ENCODE assay signal across 29 cellular contexts in genomic region chr2:15269043-15269442, GRCh38.
"Had no signal": no experiment of that assay in that cellular context is flagged by ENCODE, and none has a peak within 500 bp of the region (broad histone marks: within the 10 kb centered on the region; RNA-seq: fewer than 3 reads in every experiment).

No MANE protein-coding gene starts in this region.

- ATAC-seq: esophagus mucosa; gastrocnemius medialis; left cardiac atrium; left lung; mucosa of descending colon; natural killer cell treated with Interleukin-12 subunit alpha and Interleukin-12 subunit beta and Interleukin-15 and Interleukin-18, amount 100 ng/mL, for 72 hours; stimulated activated memory B cell treated with anti-CD40 and anti-IgM and Interleukin-4, amounts not matched to agents 10 μg/mL and 1 μg/mL and 100 μg/mL, for 72 hours; stimulated activated naive CD8-positive, alpha-beta T cell treated with anti-CD3 and anti-CD28 coated beads, Interleukin-15, Interleukin-2, amounts not matched to agents 100 U/mL and 50 U/mL, for 24 hours; upper lobe of right lung had no signal

- H3K27ac Mint-ChIP-seq: mesothelial cell of epicardium; natural killer cell treated with Interleukin-12 subunit alpha and Interleukin-12 subunit beta and Interleukin-15 and Interleukin-18, amount 100 ng/mL, for 72 hours; stimulated activated memory B cell treated with anti-CD40 and anti-IgM and Interleukin-4, amounts not matched to agents 10 μg/mL and 1 μg/mL and 100 μg/mL, for 72 hours had no signal

- H3K9me3 ChIP-seq: gastrocnemius medialis, heart right ventricle, left lung, mucosa of descending colon, prostate gland, right atrium auricular region, sigmoid colon, spleen, thoracic aorta, tibial nerve, upper lobe of right lung, uterus had no signal

- H3K36me3 ChIP-seq: prostate gland, thoracic aorta, upper lobe of right lung, uterus had no signal

- H3K4me3 ChIP-seq: dorsolateral prefrontal cortex, gastrocnemius medialis, heart right ventricle, left lung, mucosa of descending colon, prostate gland, right atrium auricular region, sigmoid colon, spleen, thoracic aorta, tibial nerve, upper lobe of right lung, uterus had no signal

- H3K4me3 Mint-ChIP-seq: mesothelial cell of epicardium; naive B cell; natural killer cell treated with Interleukin-12 subunit alpha and Interleukin-12 subunit beta and Interleukin-15 and Interleukin-18, amount 100 ng/mL, for 72 hours; stimulated activated memory B cell treated with anti-CD40 and anti-IgM and Interleukin-4, amounts not matched to agents 10 μg/mL and 1 μg/mL and 100 μg/mL, for 72 hours had no signal

- H3K27me3 Mint-ChIP-seq: naive B cell; natural killer cell treated with Interleukin-12 subunit alpha and Interleukin-12 subunit beta and Interleukin-15 and Interleukin-18, amount 100 ng/mL, for 72 hours; stimulated activated memory B cell treated with anti-CD40 and anti-IgM and Interleukin-4, amounts not matched to agents 10 μg/mL and 1 μg/mL and 100 μg/mL, for 72 hours had no signal

- H3K27me3 ChIP-seq: dorsolateral prefrontal cortex, gastrocnemius medialis, heart right ventricle, left lung, right atrium auricular region, sigmoid colon, spleen, tibial nerve, upper lobe of right lung, uterus had no signal

- H3K4me1 Mint-ChIP-seq: naive B cell; stimulated activated memory B cell treated with anti-CD40 and anti-IgM and Interleukin-4, amounts not matched to agents 10 μg/mL and 1 μg/mL and 100 μg/mL, for 72 hours had no signal

- H3K4me1 ChIP-seq: gastrocnemius medialis, heart right ventricle, left lung, prostate gland, right atrium auricular region, spleen, upper lobe of right lung, uterus had no signal

- H3K27ac ChIP-seq: dorsolateral prefrontal cortex, epithelial cell of prostate, gastrocnemius medialis, heart right ventricle, left lung, prostate gland, right atrium auricular region, sigmoid colon, spleen, thoracic aorta, tibial nerve, upper lobe of right lung, uterus had no signal

- H3K9me3 Mint-ChIP-seq: mesothelial cell of epicardium; naive B cell; natural killer cell treated with Interleukin-12 subunit alpha and Interleukin-12 subunit beta and Interleukin-15 and Interleukin-18, amount 100 ng/mL, for 72 hours; stimulated activated memory B cell treated with anti-CD40 and anti-IgM and Interleukin-4, amounts not matched to agents 10 μg/mL and 1 μg/mL and 100 μg/mL, for 72 hours had no signal

- DNase-seq: dorsolateral prefrontal cortex; effector CD4-positive, alpha-beta T cell; foreskin fibroblast; gastrocnemius medialis; glutamatergic neuron; heart right ventricle; hippocampal formation; left cardiac atrium; left lung; mesenchymal stem cell; mucosa of descending colon; naive B cell; nucleus accumbens; sigmoid colon; spleen; stimulated activated CD4-positive, alpha-beta T cell treated with anti-CD3 and anti-CD28 coated beads, Interleukin-4, amount 100 ng/mL, for 4 hours; stimulated activated naive CD8-positive, alpha-beta T cell treated with anti-CD3 and anti-CD28 coated beads, Interleukin-15, Interleukin-2, amounts not matched to agents 100 U/mL and 50 U/mL, for 24 hours; substantia nigra; upper lobe of right lung; uterus had no signal
